8 cellular contexts compared by ENCODE assay signal in genomic region chr12:25387136-25388050, GRCh38.
A peak's percentile ranks its signal among the peaks of the same experiment; 100 is the strongest.
DNase-seq lines count a peak whose midpoint lies in the region; ATAC-seq and TF ChIP-seq lines count a peak whose summit lies in the region.

No MANE protein-coding gene starts in this region.

- H3K4me3 Mint-ChIP-seq in activated CD4-positive, alpha-beta T cell treated with anti-CD3 and anti-CD28 coated beads for 36 hours = peak overlapping the region; percentile 97

- no peaks in the 10 kb centered on the region for H3K9me3 Mint-ChIP-seq in activated CD4-positive, alpha-beta T cell treated with anti-CD3 and anti-CD28 coated beads for 36 hours (ENCODE audit: low read depth)

- POLR2A ChIA-PET in activated CD4-positive, alpha-beta T cell treated with anti-CD3 and anti-CD28 coated beads for 36 hours (lab: Charles Lee) = interaction anchor here (1.3 to 1.4 kb wide), 3 partner anchors 22 to 137 kb away, joined by 4 to 7 read pairs (median 4); partner anchors contain the start of gene KRAS

- H3K9me2 ChIP-seq in DOHH2 (replicated peaks; ENCODE audit: control insufficient read depth, low read length) = no peaks in the 10 kb centered on the region

- peaks cover 20% of the 10 kb centered on the region for H3K27me3 ChIP-seq in DOHH2 (ENCODE audit: control insufficient read depth, low read length)
- H3K27me3 ChIP-seq in colonic mucosa = no peaks in the 10 kb centered on the region

- H3K9me3 ChIP-seq in DOHH2 (ENCODE audit: control insufficient read depth, insufficient read depth, low read length) (no peaks in the 10 kb centered on the region), colonic mucosa (no peaks in the 10 kb centered on the region)

- peaks cover 12% of the 10 kb centered on the region for H3K27me3 Mint-ChIP-seq in activated CD4-positive, alpha-beta T cell treated with anti-CD3 and anti-CD28 coated beads for 36 hours

- TF ChIP-seq CTCF in DOHH2 (IDR thresholded peaks at IDR 0.05; ENCODE audit: low read depth, low read length, poor library complexity, severe bottlenecking) = peak; percentile 95
- TF ChIP-seq CTCF in colonic mucosa (IDR thresholded peaks at IDR 0.05) = peak; percentile 82

- intact Hi-C loops in activated CD4-positive, alpha-beta T cell treated with anti-CD3 and anti-CD28 coated beads for 36 hours (cut with DNase I, micrococcal nuclease) = loop anchor here (1.0 kb wide), 5 partner anchors 146 to 396 kb away; a partner anchor contains a TSS
- intact Hi-C loops in colonic mucosa (cut with DNase I) (no loop called here), left colon (cut with DNase I, micrococcal nuclease) (no loop called here)

- H4K20me1 ChIP-seq in DOHH2 (ENCODE audit: control insufficient read depth, insufficient read depth, low read depth, low read length) = no peaks in the 10 kb centered on the region

- H3K36me3 Mint-ChIP-seq in activated CD4-positive, alpha-beta T cell treated with anti-CD3 and anti-CD28 coated beads for 36 hours (ENCODE audit: low read depth) = peaks cover 7% of the 10 kb centered on the region

- H3F3A ChIP-seq in DOHH2 (ENCODE audit: control insufficient read depth, insufficient read depth) = peaks cover 8% of the 10 kb centered on the region; the same call in 1 of the 2 replicates

- H3K4me3 ChIP-seq in DOHH2 (ENCODE audit: low read length) = peak overlapping the region; percentile 79
- peak overlapping the region; percentile 55 for H3K4me3 ChIP-seq in colonic mucosa

- CTCF ChIA-PET in activated CD4-positive, alpha-beta T cell treated with anti-CD3 and anti-CD28 coated beads for 36 hours (lab: Charles Lee) = interaction anchor here (0.6 to 2.0 kb wide), 33 partner anchors 13 to 466 kb away, joined by 3 to 19 read pairs (median 4); a partner anchor contains a TSS

- peak overlapping the region; percentile 66 to 93 for H3K9ac ChIP-seq in colonic mucosa (ENCODE audit: low read depth in 2 of 2, low read length in 2 of 2)

- peak overlapping the region; percentile 99 for H3K4me2 ChIP-seq in DOHH2 (ENCODE audit: low read length)

- DNase-seq in NCI-H446 treated with DMSO at 0.1 percent for 48 hours (lab: John Stamatoyannopoulos, UW) (peak; percentile 58), colonic mucosa (peak; percentile 91), left colon (peak; percentile 79 to 85)
- peak; percentile 83 for DNase-seq in activated CD4-positive, alpha-beta T cell treated with anti-CD3 and anti-CD28 coated beads for 36 hours
- peak; percentile 50 to 52 for DNase-seq in stimulated activated CD4-positive, alpha-beta T cell treated with anti-CD3 and anti-CD28 coated beads, Interleukin-1b, Interleukin-23, amount 100 ng/mL, for 1 hour (ENCODE audit: low read depth in 2 of 2)

- no peaks in the 10 kb centered on the region for H3K79me2 ChIP-seq in DOHH2 (ENCODE audit: control insufficient read depth, low read length)

- H3K27ac Mint-ChIP-seq in activated CD4-positive, alpha-beta T cell treated with anti-CD3 and anti-CD28 coated beads for 36 hours = peak overlapping the region; percentile 76

- H3K36me3 ChIP-seq in DOHH2 (ENCODE audit: control insufficient read depth, low read length) (no peaks in the 10 kb centered on the region), colonic mucosa (no peaks in the 10 kb centered on the region)

- peak overlapping the region; percentile 65; the same call in 1 of the 2 replicates for H3K27ac ChIP-seq in DOHH2 (ENCODE audit: low read depth, low read length)
- peak overlapping the region; percentile 98 for H3K27ac ChIP-seq in colonic mucosa

- ATAC-seq in HG02973 (IDR thresholded peaks at IDR 0.05; ENCODE audit: unreplicated experiment) = peak; percentile 25
- peak; percentile 17 for ATAC-seq in activated CD4-positive, alpha-beta T cell treated with anti-CD3 and anti-CD28 coated beads for 36 hours
- ATAC-seq in left colon = peak; percentile 42
- ATAC-seq in GM19328 (IDR thresholded peaks at IDR 0.05; ENCODE audit: unreplicated experiment) = no peak

- H3K4me1 ChIP-seq in DOHH2 (ENCODE audit: control insufficient read depth, low read length) = peaks cover 21% of the 10 kb centered on the region
- H3K4me1 ChIP-seq in colonic mucosa = peaks cover 10% of the 10 kb centered on the region

- peaks cover 50% of the 10 kb centered on the region for H3K4me1 Mint-ChIP-seq in activated CD4-positive, alpha-beta T cell treated with anti-CD3 and anti-CD28 coated beads for 36 hours

Comparison
In these comparisons a context has a peak if more than half of its experiments do, and no peak if none do; other contexts are left out.
1. intact Hi-C loops: an anchor here in activated CD4-positive, alpha-beta T cell treated with anti-CD3 and anti-CD28 coated beads for 36 hours (1.0 kb wide); none called in colonic mucosa and left colon.